In genomic region chr3:16798738-16799137, GRCh38 we compare ENCODE assay signal across 29 cellular contexts.
"Had no signal": no experiment of that assay in that cellular context is flagged by ENCODE, and none has a peak within 500 bp of the region (broad histone marks: within the 10 kb centered on the region; RNA-seq: fewer than 3 reads in every experiment).

No MANE protein-coding gene starts in this region.

- H3K4me3 ChIP-seq: adrenal gland, body of pancreas, esophagus squamous epithelium, gastroesophageal sphincter had no signal

- H3K27me3 Mint-ChIP-seq: activated CD4-positive, alpha-beta memory T cell treated with anti-CD3 and anti-CD28 coated beads for 36 hours; activated CD4-positive, alpha-beta T cell treated with anti-CD3 and anti-CD28 coated beads for 36 hours; activated naive CD4-positive, alpha-beta T cell treated with anti-CD3 and anti-CD28 coated beads, Interleukin-2, amount 50 U/mL, for 24 hours; activated naive CD8-positive, alpha-beta T cell treated with anti-CD3 and anti-CD28 coated beads for 36 hours had no signal

- H3K9me3 Mint-ChIP-seq: activated CD4-positive, alpha-beta memory T cell treated with anti-CD3 and anti-CD28 coated beads for 36 hours; activated naive CD4-positive, alpha-beta T cell treated with anti-CD3 and anti-CD28 coated beads, Interleukin-2, amount 50 U/mL, for 24 hours had no signal

- H3K27me3 ChIP-seq: adrenal gland, body of pancreas, esophagus squamous epithelium, gastroesophageal sphincter had no signal

- H3K4me3 Mint-ChIP-seq: activated CD4-positive, alpha-beta memory T cell treated with anti-CD3 and anti-CD28 coated beads for 36 hours; activated CD4-positive, alpha-beta T cell treated with anti-CD3 and anti-CD28 coated beads for 36 hours; activated CD4-positive, alpha-beta T cell treated with anti-CD3 and anti-CD28 coated beads, Interleukin-2, amount 10 ng/mL, durations not matched to agents 24 days and 14 days; activated CD8-positive, alpha-beta memory T cell treated with anti-CD3 and anti-CD28 coated beads, Interleukin-2, amount 10 ng/mL, durations not matched to agents 7 days and 5 days; activated CD8-positive, alpha-beta T cell treated with anti-CD3 and anti-CD28 coated beads, Interleukin-2, amount 10 ng/mL, durations not matched to agents 7 days and 5 days; activated naive CD4-positive, alpha-beta T cell treated with anti-CD3 and anti-CD28 coated beads for 36 hours; activated naive CD4-positive, alpha-beta T cell treated with anti-CD3 and anti-CD28 coated beads, Interleukin-2, amount 50 U/mL, for 24 hours; activated naive CD8-positive, alpha-beta T cell treated with anti-CD3 and anti-CD28 coated beads for 36 hours; activated naive CD8-positive, alpha-beta T cell treated with anti-CD3 and anti-CD28 coated beads, Interleukin-2, amount 50 U/mL, for 24 hours; activated T-helper 1 cell treated with anti-CD3 and anti-CD28 coated beads, Interleukin-12 subunit alpha, Interleukin-12 subunit beta, Interleukin-2, Interleukin-4 antibody, amounts not matched to agents 30 ng/mL and 10 ng/mL and 1 ng/mL, durations not matched to agents 14 hours and 24 hours and 36 hours had no signal

- H3K4me1 ChIP-seq: body of pancreas, esophagus squamous epithelium, gastroesophageal sphincter had no signal

- DNase-seq: activated CD4-positive, alpha-beta memory T cell treated with anti-CD3 and anti-CD28 coated beads for 36 hours; activated CD4-positive, alpha-beta T cell treated with anti-CD3 and anti-CD28 coated beads for 36 hours; activated CD4-positive, alpha-beta T cell treated with anti-CD3 and anti-CD28 coated beads, Interleukin-2, amount 10 ng/mL, durations not matched to agents 24 days and 14 days; activated CD4-positive, CD25-positive, alpha-beta regulatory T cell; activated CD4-positive, CD25-positive, alpha-beta regulatory T cell treated with anti-CD3 and anti-CD28 coated beads, Interleukin-2, amount 50 U/mL, for 72 hours; activated CD8-positive, alpha-beta memory T cell treated with anti-CD3 and anti-CD28 coated beads, Interleukin-2, amount 10 ng/mL, durations not matched to agents 7 days and 5 days; activated CD8-positive, alpha-beta memory T cell treated with anti-CD3 and anti-CD28 coated beads, Interleukin-2, amount 50 U/mL, for 4 hours; activated CD8-positive, alpha-beta T cell treated with anti-CD3 and anti-CD28 coated beads, Interleukin-2, amount 10 ng/mL, durations not matched to agents 7 days and 5 days; activated effector memory CD4-positive, alpha-beta T cell treated with anti-CD3 and anti-CD28 coated beads, Interleukin-2, amount 50 U/mL, for 16 hours; activated naive CD4-positive, alpha-beta T cell treated with anti-CD3 and anti-CD28 coated beads for 36 hours; activated naive CD8-positive, alpha-beta T cell treated with anti-CD3 and anti-CD28 coated beads for 36 hours; activated naive CD8-positive, alpha-beta T cell treated with anti-CD3 and anti-CD28 coated beads, Interleukin-2, amount 50 U/mL, for 24 hours; activated T-cell treated with anti-CD3 and anti-CD28 coated beads, Interleukin-2, amount 50 U/mL, for 1 hour; activated T-cell treated with anti-CD3 and anti-CD28 coated beads, Interleukin-2, amount 50 U/mL, for 48 hours; adrenal gland; amygdala; aorta; body of pancreas; caudate nucleus; cortex of kidney; effector CD8-positive, alpha-beta T cell; esophagus squamous epithelium; foreskin melanocyte; T-helper 2 cell had no signal

- H3K27ac ChIP-seq: adrenal gland, body of pancreas, epithelial cell of prostate, esophagus squamous epithelium, gastroesophageal sphincter had no signal

- H3K36me3 Mint-ChIP-seq: activated CD4-positive, alpha-beta memory T cell treated with anti-CD3 and anti-CD28 coated beads for 36 hours had no signal

- ATAC-seq: activated CD4-positive, alpha-beta T cell treated with anti-CD3 and anti-CD28 coated beads for 36 hours; activated CD8-positive, alpha-beta memory T cell treated with anti-CD3 and anti-CD28 coated beads, Interleukin-2, amount 10 ng/mL, durations not matched to agents 7 days and 5 days; activated CD8-positive, alpha-beta T cell treated with anti-CD3 and anti-CD28 coated beads, Interleukin-2, amount 10 ng/mL, durations not matched to agents 7 days and 5 days; activated naive CD8-positive, alpha-beta T cell treated with anti-CD3 and anti-CD28 coated beads, Interleukin-2, amount 50 U/mL, for 24 hours; body of pancreas; gastroesophageal sphincter had no signal

- H3K27ac Mint-ChIP-seq: activated CD4-positive, alpha-beta memory T cell treated with anti-CD3 and anti-CD28 coated beads for 36 hours; activated CD4-positive, alpha-beta T cell treated with anti-CD3 and anti-CD28 coated beads, Interleukin-2, amount 10 ng/mL, durations not matched to agents 24 days and 14 days; activated CD8-positive, alpha-beta memory T cell treated with anti-CD3 and anti-CD28 coated beads, Interleukin-2, amount 10 ng/mL, durations not matched to agents 7 days and 5 days; activated CD8-positive, alpha-beta T cell treated with anti-CD3 and anti-CD28 coated beads, Interleukin-2, amount 10 ng/mL, durations not matched to agents 7 days and 5 days; activated naive CD4-positive, alpha-beta T cell treated with anti-CD3 and anti-CD28 coated beads for 36 hours; activated naive CD4-positive, alpha-beta T cell treated with anti-CD3 and anti-CD28 coated beads, Interleukin-2, amount 50 U/mL, for 24 hours; activated naive CD8-positive, alpha-beta T cell treated with anti-CD3 and anti-CD28 coated beads for 36 hours; activated naive CD8-positive, alpha-beta T cell treated with anti-CD3 and anti-CD28 coated beads, Interleukin-2, amount 50 U/mL, for 24 hours; activated T-helper 1 cell treated with anti-CD3 and anti-CD28 coated beads, Interleukin-12 subunit alpha, Interleukin-12 subunit beta, Interleukin-2, Interleukin-4 antibody, amounts not matched to agents 30 ng/mL and 10 ng/mL and 1 ng/mL, durations not matched to agents 14 hours and 24 hours and 36 hours; activated T-helper 2 cell treated with anti-CD3 and anti-CD28 coated beads, Interferon-gamma antibody, Interleukin-2, Interleukin-4, amounts not matched to agents 10 μg/mL and 5 μg/mL and 100 μg/mL, durations not matched to agents 14 hours and 24 hours and 36 hours had no signal

- H3K9me3 ChIP-seq: adrenal gland, body of pancreas, esophagus squamous epithelium, gastroesophageal sphincter had no signal

- H3K36me3 ChIP-seq: adrenal gland, esophagus squamous epithelium, gastroesophageal sphincter had no signal
